In genomic region chr11:119741369-119742262, GRCh38 we compare ENCODE assay signal across 8 cellular contexts. TPM values are rescaled to one million over a fixed set of nuclear protein-coding genes. Genes with fewer than 3 reads are reported as not detected.
A peak's percentile ranks its signal among the peaks of the same experiment; 100 is the strongest.
DNase-seq lines count a peak whose midpoint lies in the region; ATAC-seq and TF ChIP-seq lines count a peak whose summit lies in the region.

No MANE protein-coding gene starts in this region.

- no peak overlapping the region for H2AFZ ChIP-seq in GM23338

- TF ChIP-seq POLR2A in spleen (IDR thresholded peaks at IDR 0.05): no peak

- 14 to 29% (median 18%) methylated on average over 18 to 54 of the region's 54 CpGs for WGBS in spleen, 5 donors

- no peaks in the 10 kb centered on the region; the same call in 1 of the 2 replicates for H4K20me1 ChIP-seq in GM23338 (replicated peaks; ENCODE audit: insufficient read depth)

- no peaks in the 10 kb centered on the region for H3F3A ChIP-seq in GM23338 (replicated peaks; ENCODE audit: low read depth)

- peak; percentile 82 for TF ChIP-seq CTCF in 22Rv1 (IDR thresholded peaks at IDR 0.05)
- peak; percentile 76 to 94 for TF ChIP-seq CTCF in GM23338 (conservative IDR thresholded peaks at IDR 0.05; ENCODE audit: low read depth in 2 of 2)
- peak in 10 of 11 experiments; percentile 55 to 90 (median 78) for TF ChIP-seq CTCF in spleen (IDR thresholded peaks at IDR 0.05 in 8 of 11, conservative IDR thresholded peaks at IDR 0.05 in 3 of 11)

- H3K4me1 Mint-ChIP-seq in GM23338 (peaks cover 17% of the 10 kb centered on the region), T-cell (peaks cover 6 to 16% (median 15%) of the 10 kb centered on the region in 3 donors)

- CTCF ChIA-PET in T-cell (lab: Charles Lee): interaction anchor here in 1 of 2 donors (1.6 kb wide), 1 partner anchor 12 kb away, joined by 3 read pairs; no protein-coding TSS in a partner anchor

- H3K79me2 ChIP-seq in GM23338 (replicated peaks; ENCODE audit: insufficient read depth): no peaks in the 10 kb centered on the region

- no peaks in the 10 kb centered on the region for H3K36me3 Mint-ChIP-seq in GM23338 (ENCODE audit: low read depth)
- H3K36me3 Mint-ChIP-seq in T-cell: no peaks in the 10 kb centered on the region

- H3K9me3 Mint-ChIP-seq in GM23338 (no peaks in the 10 kb centered on the region; the same call in 2 of the 3 replicates), T-cell (no peaks in the 10 kb centered on the region)

- H3K27me3 Mint-ChIP-seq in GM23338 (ENCODE audit: insufficient read depth, low read depth, poor library complexity) (peaks cover 23% of the 10 kb centered on the region), T-cell (peaks cover 37 to 52% of the 10 kb centered on the region in 2 donors)

- ATAC-seq in GM23338: peak; percentile 88
- peak; percentile 70 to 74 (median 71) for ATAC-seq in T-cell (replicated peaks in 1 of 4)

- H3K27ac Mint-ChIP-seq in GM23338 (no peak overlapping the region; the same call in 1 of the 2 replicates), T-cell (no peak overlapping the region)

- intact Hi-C loops in spleen (cut with DNase I; ENCODE audit: low total_unique reads): no loop called here

- peak; percentile 80 for DNase-seq in GM23338 (ENCODE audit: low spot score)
- DNase-seq in T-cell: peak in 32 of 34 experiments; percentile 21 to 67 (median 43)
- peak in 43 of 56 donors; percentile 20 to 79 (median 60) for DNase-seq in amygdala (lab: John Stamatoyannopoulos, UW)
- peak in 40 of 51 donors; percentile 15 to 84 (median 60) for DNase-seq in hypothalamus (lab: John Stamatoyannopoulos, UW)
- peak; percentile 91 for DNase-seq in spleen
- no peak for DNase-seq in inferior parietal cortex (ENCODE audit: extremely low spot score)
- no peak for DNase-seq in COR-L47 (lab: John Stamatoyannopoulos, UW)

- peak overlapping the region; percentile 70 for H3K4me3 ChIP-seq in GM23338
- peak overlapping the region in 1 of 8 donors; percentile 55 for H3K4me3 ChIP-seq in spleen

- POLR2A ChIA-PET in T-cell (lab: Charles Lee): no interaction called here

- H3K27ac ChIP-seq in 22Rv1: no peak overlapping the region
- H3K27ac ChIP-seq in GM23338 (ENCODE audit: low read depth): no peak overlapping the region
- no peak overlapping the region for H3K27ac ChIP-seq in spleen

- H3K9me3 ChIP-seq in spleen: no peaks in the 10 kb centered on the region

- H3K4me1 ChIP-seq in GM23338 (ENCODE audit: insufficient read depth) (peaks cover 8% of the 10 kb centered on the region; the same call in 1 of the 2 replicates), spleen (peaks cover 0 to 22% (median 13%) of the 10 kb centered on the region in 6 donors)

- H3K4me2 ChIP-seq in GM23338: peak overlapping the region; percentile 79

- no peaks in the 10 kb centered on the region for H3K9me2 ChIP-seq in GM23338 (ENCODE audit: insufficient read depth)

- H3K4me3 Mint-ChIP-seq in GM23338 (peak overlapping the region; percentile 79), T-cell (peak overlapping the region in 2 of 3 donors; percentile 40 to 78)

- H3K36me3 ChIP-seq in GM23338 (ENCODE audit: insufficient read depth) (no peaks in the 10 kb centered on the region), spleen (no peaks in the 10 kb centered on the region)

- H3K27me3 ChIP-seq in GM23338 (ENCODE audit: insufficient read depth) (peaks cover 10% of the 10 kb centered on the region), spleen (replicated peaks in 1 of 7) (peaks cover 0 to 62% (median 27%) of the 10 kb centered on the region in 7 donors)

TF ChIP-seq in GM23338, 12 proteins besides CTCF, POLR2A, EP300 and RAD21:
- no peak for TF ChIP-seq EZH2 (IDR thresholded peaks at IDR 0.05; ENCODE audit: low read depth, unreplicated experiment)
- TF ChIP-seq ZNF331 (CRISPR knock-in tag; IDR thresholded peaks at IDR 0.05; ENCODE audit: low read depth): no peak
- TF ChIP-seq NANOG (IDR thresholded peaks at IDR 0.05; ENCODE audit: borderline replicate concordance): no peak
- TF ChIP-seq, protein P1, sequence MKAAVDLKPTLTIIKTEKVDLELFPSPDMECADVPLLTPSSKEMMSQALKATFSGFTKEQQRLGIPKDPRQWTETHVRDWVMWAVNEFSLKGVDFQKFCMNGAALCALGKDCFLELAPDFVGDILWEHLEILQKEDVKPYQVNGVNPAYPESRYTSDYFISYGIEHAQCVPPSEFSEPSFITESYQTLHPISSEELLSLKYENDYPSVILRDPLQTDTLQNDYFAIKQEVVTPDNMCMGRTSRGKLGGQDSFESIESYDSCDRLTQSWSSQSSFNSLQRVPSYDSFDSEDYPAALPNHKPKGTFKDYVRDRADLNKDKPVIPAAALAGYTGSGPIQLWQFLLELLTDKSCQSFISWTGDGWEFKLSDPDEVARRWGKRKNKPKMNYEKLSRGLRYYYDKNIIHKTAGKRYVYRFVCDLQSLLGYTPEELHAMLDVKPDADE (IDR thresholded peaks at IDR 0.05): no peak

RNA-seq across cellular contexts. Expression of gene NECTIN1, which starts 12.6 kb away (rescaled TPM):
- 48.4 and 56.3 TPM in 2 replicates for total RNA-seq in GM23338 (2014; rRNA removed; shearing (Covaris generic))
- polyA plus RNA-seq in GM23338 (2016; fragmentation: Nextera tagmentation; extraction: Ambion mirVana) (18.7 and 19.9 TPM in 2 replicates), spleen (1 to 10 TPM in 2 of 3 donors, under 1 TPM in 1; 0.67 to 2.3 (median 1.1) TPM)
- total RNA-seq in T-cell (1 to 10 TPM; 1.8 to 3.5 (median 3.1) TPM), spleen (10 to 100 TPM in 1 of 7 donors, 1 to 10 TPM in 6; 4.6 to 16.2 (median 7.7) TPM)

Comparison
In these comparisons a context has a peak if more than half of its experiments do, and no peak if none do; other contexts are left out.
1. DNase-seq: peak in GM23338 (single experiment), T-cell (32 of 34), amygdala (43 of 56), hypothalamus (40 of 51) and spleen (single experiment); none in inferior parietal cortex (single experiment) and COR-L47 (single experiment).
2. Peak in every context shown above with its lines, with median percentiles within 50 percentile points of each other: CTCF ChIP-seq.